Comparison of ENCODE assay signal across 8 cellular contexts in genomic region chr3:187919018-187919417, GRCh38.
DNase-seq lines count a peak whose midpoint lies in the region; ATAC-seq and TF ChIP-seq lines count a peak whose summit lies in the region.

No MANE protein-coding gene starts in this region.

- H3K27me3 Mint-ChIP-seq in natural killer cell (ENCODE audit: low read depth in 2 of 2), result no peaks in the 10 kb centered on the region

- TF ChIP-seq CTCF in natural killer cell (IDR thresholded peaks at IDR 0.05) (no peak), foreskin fibroblast (IDR thresholded peaks at IDR 0.05; ENCODE audit: low read depth, low read length) (no peak)

- H3K4me1 Mint-ChIP-seq in natural killer cell, result peaks cover 39 to 46% of the 10 kb centered on the region in 2 donors

- H3K27ac Mint-ChIP-seq in natural killer cell, result peak overlapping the region; percentile 86 to 88

- DNase-seq in DMS53 (lab: John Stamatoyannopoulos, UW) (peak; percentile 2), DMS53 treated with DMSO at 0.1 percent for 48 hours (lab: John Stamatoyannopoulos, UW; ENCODE audit: unreplicated experiment) (no peak), natural killer cell (peak; percentile 38), superior temporal gyrus (ENCODE audit: extremely low spot score) (no peak), NCI-H1436 treated with DMSO at 0.1 percent for 48 hours (lab: John Stamatoyannopoulos, UW) (no peak), foreskin fibroblast (no peak)
- peak; percentile 19 to 28 for DNase-seq in activated CD8-positive, alpha-beta memory T cell treated with anti-CD3 and anti-CD28 coated beads for 1 hour (ENCODE audit: extremely low read depth in 1 of 2, low read depth in 1 of 2)

- H3K9me3 Mint-ChIP-seq in natural killer cell, result peaks cover 0 to 2% of the 10 kb centered on the region in 2 donors

- H3K4me3 Mint-ChIP-seq in natural killer cell, result peak overlapping the region; percentile 80

- no peak overlapping the region for H3K4me3 ChIP-seq in foreskin fibroblast (ENCODE audit: low read depth in 1 of 2, low read length in 2 of 2)

- H3K36me3 Mint-ChIP-seq in natural killer cell, result peaks cover 5% of the 10 kb centered on the region

- intact Hi-C loops in natural killer cell (cut with micrococcal nuclease), result loop anchor here (2.0 to 5.0 kb wide), 3 partner anchors 73 to 633 kb away; no protein-coding TSS in a partner anchor

- peak; percentile 87 for ATAC-seq in HG03460 (IDR thresholded peaks at IDR 0.05; ENCODE audit: unreplicated experiment)
- ATAC-seq in natural killer cell, result peak; percentile 87 to 88 (median 87)

Comparison
In these comparisons a context has a peak if more than half of its experiments do, and no peak if none do; other contexts are left out.
1. DNase-seq: peak in DMS53 (single experiment), activated CD8-positive, alpha-beta memory T cell treated with anti-CD3 and anti-CD28 coated beads for 1 hour (2 of 2) and natural killer cell (single experiment); none in DMS53 treated with DMSO at 0.1 percent for 48 hours (single experiment), superior temporal gyrus (single experiment), NCI-H1436 treated with DMSO at 0.1 percent for 48 hours (single experiment) and foreskin fibroblast (0 of 2).